In genomic region chr6:20952605-20953004, GRCh38 we compare ENCODE assay signal across 1 cellular context.
TF ChIP-seq lines count a peak whose summit lies in the region.

No MANE protein-coding gene starts in this region.

TF ChIP-seq in SK-N-SH, 30 proteins besides CTCF, POLR2A, EP300 and RAD21 (continued from another document):
- TF ChIP-seq NRF1 (IDR thresholded peaks at IDR 0.05; ENCODE audit: low read depth, low read length): no peak
- TF ChIP-seq POLR2AphosphoS5 (IDR thresholded peaks at IDR 0.05; ENCODE audit: low read depth, low read length): no peak
- TF ChIP-seq TCF12 (IDR thresholded peaks at IDR 0.05): peak; percentile 42
